In the genomic region with DNA sequence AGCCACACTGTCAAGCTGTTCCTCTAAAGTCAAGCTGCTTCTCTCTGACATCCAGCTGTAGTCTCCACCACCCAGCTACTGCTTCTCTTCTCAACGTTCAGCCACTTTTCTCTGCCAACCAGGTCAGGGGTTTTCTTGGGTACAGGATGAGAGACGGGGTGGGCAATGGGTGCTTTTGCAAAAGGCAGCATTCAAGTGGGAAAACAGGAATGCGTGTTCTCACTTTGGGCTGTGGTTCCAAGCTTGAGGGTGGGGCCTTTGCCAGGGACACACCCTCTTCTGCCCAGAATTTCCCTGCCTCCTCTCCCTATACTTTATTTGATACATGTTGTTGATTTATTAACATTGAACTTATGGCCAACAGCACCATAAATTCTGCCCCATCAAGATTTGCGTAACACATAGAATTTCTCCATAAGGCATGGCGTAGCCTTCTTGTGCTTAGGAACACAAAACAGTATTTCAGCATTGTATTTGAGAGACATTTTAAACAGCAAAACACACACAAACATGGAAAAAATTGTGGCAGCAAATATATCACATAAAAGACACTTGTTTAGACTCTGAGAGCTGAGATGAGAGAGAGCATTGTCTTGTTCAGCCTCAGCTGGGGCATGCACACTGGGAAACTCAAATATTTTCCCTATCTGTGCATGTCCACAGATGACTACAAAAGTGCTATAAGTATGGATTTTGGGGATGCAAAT, we compare ENCODE assay signal across 16 cellular contexts.
"Had no signal": no experiment of that assay in that cellular context is flagged by ENCODE, and none has a peak within 500 bp of the region (broad histone marks: within the 10 kb centered on the region; RNA-seq: fewer than 3 reads in every experiment).

No MANE protein-coding gene starts in this region.

- H3K27ac ChIP-seq: coronary artery, prostate gland, skin epidermis, thoracic aorta, upper lobe of left lung had no signal

- DNase-seq: activated CD4-positive, alpha-beta T cell treated with anti-CD3 and anti-CD28 coated beads, Interleukin-2, amount 10 ng/mL, durations not matched to agents 24 days and 14 days; activated CD4-positive, CD25-positive, alpha-beta regulatory T cell; activated CD8-positive, alpha-beta T cell treated with anti-CD3 and anti-CD28 coated beads for 36 hours; activated naive CD4-positive, alpha-beta T cell treated with Interleukin-2 at 50 U/mL for 16 hours; activated naive CD8-positive, alpha-beta T cell treated with anti-CD3 and anti-CD28 coated beads, Interleukin-2, amount 10 ng/mL, durations not matched to agents 7 days and 5 days; activated T-cell treated with anti-CD3 and anti-CD28 coated beads, Interleukin-2, amount 50 U/mL, for 24 hours; mammary epithelial cell; right cardiac atrium; stimulated activated naive CD8-positive, alpha-beta T cell treated with anti-CD3 and anti-CD28 coated beads, Interleukin-15, amount 100 ng/mL, for 72 hours; T-cell; T-helper 9 cell; upper lobe of left lung had no signal

- H3K4me1 ChIP-seq: prostate gland, upper lobe of left lung had no signal

- H3K4me3 ChIP-seq: coronary artery, prostate gland, skin epidermis, thoracic aorta, upper lobe of left lung had no signal

- H3K9me3 ChIP-seq: prostate gland, thoracic aorta, upper lobe of left lung had no signal

- H3K36me3 ChIP-seq: prostate gland, thoracic aorta, upper lobe of left lung had no signal

- H3K27me3 ChIP-seq: upper lobe of left lung had no signal
